Comparison of ENCODE assay signal across 7 cellular contexts in the genomic region with DNA sequence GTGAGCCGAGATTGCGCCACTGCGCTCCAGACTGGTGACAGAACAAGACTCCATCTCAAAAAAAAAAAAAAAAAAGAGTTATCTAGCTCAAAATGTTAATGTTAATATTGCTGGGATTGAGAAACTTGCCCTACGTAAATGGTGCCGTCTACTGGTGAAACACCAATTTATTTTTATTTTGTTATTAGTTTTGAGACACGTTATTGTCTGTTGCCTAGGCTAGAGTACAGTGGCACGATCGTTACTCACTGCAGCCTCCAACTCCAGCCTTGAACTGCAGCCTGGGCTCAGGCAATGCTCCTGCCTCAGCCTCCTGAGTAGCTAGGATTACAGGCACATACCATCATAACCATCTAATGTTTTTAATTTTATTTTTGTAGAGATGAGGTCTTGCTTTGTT.
"Had no signal": no experiment of that assay in that cellular context is flagged by ENCODE, and none has a peak within 500 bp of the region (broad histone marks: within the 10 kb centered on the region; RNA-seq: fewer than 3 reads in every experiment).

No MANE protein-coding gene starts in this region.

- H3K4me3 ChIP-seq: GM23338 had no signal

- H3K9me3 Mint-ChIP-seq: GM23338, H9, IgD-negative memory B cell had no signal

- H3K4me2 ChIP-seq: GM23338 had no signal

- H3K27ac Mint-ChIP-seq: GM23338, H9, IgD-negative memory B cell had no signal

- H3K27me3 Mint-ChIP-seq: IgD-negative memory B cell had no signal

- FAIRE-seq: H1, H54, HTR-8/SVneo had no signal

- H2AFZ ChIP-seq: GM23338 had no signal

- ATAC-seq: GM23338 had no signal

- DNase-seq: H9, HCEC 1CT had no signal

- H3K4me3 Mint-ChIP-seq: GM23338, H9, IgD-negative memory B cell had no signal

- H3K4me1 Mint-ChIP-seq: GM23338, H9, IgD-negative memory B cell had no signal
